In the genomic region with DNA sequence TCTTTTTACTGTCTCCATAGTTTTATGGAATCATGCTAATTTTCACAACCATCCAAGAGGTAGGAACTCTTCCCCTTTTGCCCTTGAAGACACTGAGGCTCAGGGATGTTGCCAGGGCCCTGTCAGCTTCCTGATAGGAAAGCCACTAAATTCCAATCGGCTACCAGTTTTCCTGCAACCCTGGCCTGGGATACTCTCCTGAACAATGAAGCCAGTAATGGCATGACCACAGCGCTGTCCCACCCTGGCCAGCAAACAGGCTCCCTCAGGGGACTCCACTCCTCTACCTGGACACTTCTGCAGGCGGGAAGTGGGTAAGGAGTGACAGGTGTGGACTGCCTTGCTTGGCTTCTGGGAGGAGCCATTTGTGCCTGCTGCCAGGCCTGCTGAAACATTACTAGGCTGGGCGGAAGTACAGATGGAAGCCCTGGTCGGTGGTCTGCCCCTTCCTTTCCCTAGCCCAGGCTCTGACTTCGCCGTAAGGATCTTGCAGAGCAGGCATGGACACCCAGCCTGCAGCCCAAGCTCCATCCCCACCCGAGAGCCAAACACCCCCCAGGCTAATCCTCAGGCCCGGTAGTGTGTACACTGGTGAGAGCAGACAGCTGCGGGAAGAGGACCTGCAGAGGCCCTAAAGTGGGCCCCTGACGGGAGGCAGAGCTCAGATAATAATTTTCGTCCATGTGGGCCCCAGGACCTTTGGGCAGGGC, we compare ENCODE assay signal across 12 cellular contexts.
DNase-seq lines count a peak whose midpoint lies in the region; ATAC-seq and TF ChIP-seq lines count a peak whose summit lies in the region.
"Had no signal": no experiment of that assay in that cellular context is flagged by ENCODE, and none has a peak within 500 bp of the region (broad histone marks: within the 10 kb centered on the region; RNA-seq: fewer than 3 reads in every experiment).

No MANE protein-coding gene starts in this region.

- intact Hi-C loops in vagina (cut with DNase I) = no loop called here

- no peaks in the 10 kb centered on the region for H3K9me3 Mint-ChIP-seq in activated T-cell treated with anti-CD3 and anti-CD28 coated beads, Interleukin-2, amount 50 U/mL, for 4 hours

- no peak overlapping the region for H3K9ac ChIP-seq in iPS-20b (ENCODE audit: low read depth, low read length)

- no peak for ATAC-seq in activated T-cell treated with anti-CD3 and anti-CD28 coated beads, Interleukin-2, amount 50 U/mL, for 4 hours

- H3K36me3 Mint-ChIP-seq in activated T-cell treated with anti-CD3 and anti-CD28 coated beads, Interleukin-2, amount 50 U/mL, for 4 hours (ENCODE audit: insufficient read depth) = no peaks in the 10 kb centered on the region

- peaks cover 31% of the 10 kb centered on the region for H3K27me3 Mint-ChIP-seq in activated T-cell treated with anti-CD3 and anti-CD28 coated beads, Interleukin-2, amount 50 U/mL, for 4 hours (ENCODE audit: low read depth)

- H3K4me3 ChIP-seq in WERI-Rb-1 (ENCODE audit: low read depth, low read length) (no peak overlapping the region), iPS-20b (ENCODE audit: low read length) (0 out of 2 replicates have a peak overlapping the region, but pooled peaks have one; percentile 66), vagina (no peak overlapping the region)

- no peak for TF ChIP-seq POLR2A in vagina (IDR thresholded peaks at IDR 0.05)

- no peak for DNase-seq in activated T-cell treated with anti-CD3 and anti-CD28 coated beads, Interleukin-2, amount 50 U/mL, for 4 hours
- DNase-seq in activated T-cell treated with anti-CD3 and anti-CD28 coated beads for 4 hours = no peak
- no peak for DNase-seq in WERI-Rb-1
- peak; percentile 7 for DNase-seq in stimulated activated CD8-positive, alpha-beta memory T cell treated with anti-CD3 and anti-CD28 coated beads, Interleukin-4, amount 100 ng/mL, for 48 hours
- no peak for DNase-seq in stimulated activated naive CD4-positive, alpha-beta T cell treated with Interleukin-2 at 50 U/mL for 16 hours (lab: John Stamatoyannopoulos, UW)
- no peak for DNase-seq in vagina (ENCODE audit: extremely low spot score in 2 of 2)
- no peak for DNase-seq in NCI-H2196 (lab: John Stamatoyannopoulos, UW; ENCODE audit: unreplicated experiment)
- DNase-seq: activated CD4-positive, alpha-beta T cell treated with anti-CD3 and anti-CD28 coated beads for 1 hour; NCI-H446; pancreas; upper lobe of right lung had no signal

- H3K4me1 ChIP-seq in iPS-20b (ENCODE audit: insufficient read depth, low read length) = peaks cover 19% of the 10 kb centered on the region; the same call in 1 of the 2 replicates
- H3K4me1 ChIP-seq in vagina = peaks cover 6% of the 10 kb centered on the region

- H3K9me3 ChIP-seq in WERI-Rb-1 (ENCODE audit: severe bottlenecking) (no peaks in the 10 kb centered on the region), iPS-20b (ENCODE audit: insufficient read depth, low read depth, low read length) (no peaks in the 10 kb centered on the region), vagina (no peaks in the 10 kb centered on the region)
- H3K9me3 ChIP-seq: pancreas, upper lobe of right lung had no signal

- H3K36me3 ChIP-seq in WERI-Rb-1 (no peaks in the 10 kb centered on the region), iPS-20b (ENCODE audit: insufficient read depth, low read depth, low read length) (no peaks in the 10 kb centered on the region), vagina (no peaks in the 10 kb centered on the region)
- H3K36me3 ChIP-seq: pancreas, upper lobe of right lung had no signal

- peaks cover 5% of the 10 kb centered on the region for H3K4me1 Mint-ChIP-seq in activated T-cell treated with anti-CD3 and anti-CD28 coated beads, Interleukin-2, amount 50 U/mL, for 4 hours (ENCODE audit: low read depth)

- H3K27ac ChIP-seq in WERI-Rb-1 (peak overlapping the region; percentile 15), iPS-20b (ENCODE audit: low read length) (no peak overlapping the region), vagina (no peak overlapping the region)
- H3K27ac ChIP-seq: upper lobe of right lung had no signal

- H3K27me3 ChIP-seq in WERI-Rb-1 (ENCODE audit: insufficient read depth, low read depth, severe bottlenecking) (no peaks in the 10 kb centered on the region), iPS-20b (ENCODE audit: insufficient read depth, low read length) (peaks cover 22% of the 10 kb centered on the region), vagina (no peaks in the 10 kb centered on the region)
- H3K27me3 ChIP-seq: pancreas, upper lobe of right lung had no signal

- H3K4me3 Mint-ChIP-seq in activated T-cell treated with anti-CD3 and anti-CD28 coated beads, Interleukin-2, amount 50 U/mL, for 4 hours = peak overlapping the region; percentile 71

- no peak for TF ChIP-seq CTCF in WERI-Rb-1 (IDR thresholded peaks at IDR 0.05; ENCODE audit: low read depth, low read length)
- TF ChIP-seq CTCF in vagina (IDR thresholded peaks at IDR 0.05) = no peak
